1 cellular context compared by ENCODE assay signal in the genomic region with DNA sequence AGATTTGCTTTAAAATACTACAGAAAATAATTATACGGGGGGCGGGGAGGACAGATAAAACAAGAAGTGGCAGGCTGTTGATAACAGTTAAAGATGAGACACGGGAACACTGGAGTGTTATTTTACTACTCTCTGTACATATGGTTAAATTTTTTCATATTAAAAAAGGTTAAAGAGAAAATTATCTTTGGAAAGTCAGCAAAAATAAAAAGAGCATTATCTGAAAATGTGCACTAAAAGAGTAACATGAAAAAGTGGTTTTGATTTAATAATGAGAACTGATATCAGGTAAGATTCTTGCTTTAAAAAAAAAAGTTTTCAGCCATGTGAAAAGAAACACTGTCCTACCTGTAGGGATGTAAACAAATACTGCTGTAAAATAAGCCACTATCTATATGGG.
TF ChIP-seq lines count a peak whose summit lies in the region.

No MANE protein-coding gene starts in this region.

TF ChIP-seq in HepG2, 621 proteins besides CTCF, POLR2A, EP300 and RAD21:
- TF ChIP-seq NPAS2 (CRISPR knock-in tag; IDR thresholded peaks at IDR 0.05; ENCODE audit: borderline replicate concordance) (no peak), IKZF1 (IDR thresholded peaks at IDR 0.05) (no peak), ZNF83 (CRISPR knock-in tag; IDR thresholded peaks at IDR 0.05; ENCODE audit: borderline replicate concordance) (no peak), ZNF572 (CRISPR knock-in tag; IDR thresholded peaks at IDR 0.05) (no peak), ZNF678 (CRISPR knock-in tag; IDR thresholded peaks at IDR 0.05) (no peak), ZNF230 (CRISPR knock-in tag; IDR thresholded peaks at IDR 0.05) (no peak), ZNF549 (CRISPR knock-in tag; IDR thresholded peaks at IDR 0.05) (no peak), MEF2D (CRISPR knock-in tag; IDR thresholded peaks at IDR 0.05) (no peak), SRSF1 (optimal IDR thresholded peaks at IDR 0.05; ENCODE audit: low read depth, low read length) (no peak), ZFX (CRISPR knock-in tag; IDR thresholded peaks at IDR 0.05; ENCODE audit: low read depth) (no peak), ZNF782 (CRISPR knock-in tag; IDR thresholded peaks at IDR 0.05; ENCODE audit: borderline replicate concordance) (no peak), BORCS8-MEF2B (CRISPR knock-in tag; IDR thresholded peaks at IDR 0.05) (no peak), ZMYM3 (CRISPR knock-in tag; IDR thresholded peaks at IDR 0.05) (no peak), HOXA3 (CRISPR knock-in tag; IDR thresholded peaks at IDR 0.05) (no peak), ZFP36L1 (CRISPR knock-in tag; IDR thresholded peaks at IDR 0.05) (no peak), HMG20A (CRISPR knock-in tag; IDR thresholded peaks at IDR 0.05; ENCODE audit: borderline replicate concordance) (no peak), ZNF20 (CRISPR knock-in tag; IDR thresholded peaks at IDR 0.05) (0 out of 2 replicates have a peak, but pooled peaks have one; percentile 18), EED (CRISPR knock-in tag; IDR thresholded peaks at IDR 0.05) (no peak), ZNF816 (CRISPR knock-in tag; IDR thresholded peaks at IDR 0.05; ENCODE audit: borderline replicate concordance) (0 out of 2 replicates have a peak, but pooled peaks have one; percentile 42), ZNF605 (CRISPR knock-in tag; IDR thresholded peaks at IDR 0.05) (no peak), TRIM24 (CRISPR knock-in tag; IDR thresholded peaks at IDR 0.05) (no peak), ZNF260 (CRISPR knock-in tag; IDR thresholded peaks at IDR 0.05; ENCODE audit: borderline replicate concordance, low read depth) (no peak), KLF6 (CRISPR knock-in tag; IDR thresholded peaks at IDR 0.05) (0 out of 2 replicates have a peak, but pooled peaks have one; percentile 9)
- TF ChIP-seq, protein P1, sequence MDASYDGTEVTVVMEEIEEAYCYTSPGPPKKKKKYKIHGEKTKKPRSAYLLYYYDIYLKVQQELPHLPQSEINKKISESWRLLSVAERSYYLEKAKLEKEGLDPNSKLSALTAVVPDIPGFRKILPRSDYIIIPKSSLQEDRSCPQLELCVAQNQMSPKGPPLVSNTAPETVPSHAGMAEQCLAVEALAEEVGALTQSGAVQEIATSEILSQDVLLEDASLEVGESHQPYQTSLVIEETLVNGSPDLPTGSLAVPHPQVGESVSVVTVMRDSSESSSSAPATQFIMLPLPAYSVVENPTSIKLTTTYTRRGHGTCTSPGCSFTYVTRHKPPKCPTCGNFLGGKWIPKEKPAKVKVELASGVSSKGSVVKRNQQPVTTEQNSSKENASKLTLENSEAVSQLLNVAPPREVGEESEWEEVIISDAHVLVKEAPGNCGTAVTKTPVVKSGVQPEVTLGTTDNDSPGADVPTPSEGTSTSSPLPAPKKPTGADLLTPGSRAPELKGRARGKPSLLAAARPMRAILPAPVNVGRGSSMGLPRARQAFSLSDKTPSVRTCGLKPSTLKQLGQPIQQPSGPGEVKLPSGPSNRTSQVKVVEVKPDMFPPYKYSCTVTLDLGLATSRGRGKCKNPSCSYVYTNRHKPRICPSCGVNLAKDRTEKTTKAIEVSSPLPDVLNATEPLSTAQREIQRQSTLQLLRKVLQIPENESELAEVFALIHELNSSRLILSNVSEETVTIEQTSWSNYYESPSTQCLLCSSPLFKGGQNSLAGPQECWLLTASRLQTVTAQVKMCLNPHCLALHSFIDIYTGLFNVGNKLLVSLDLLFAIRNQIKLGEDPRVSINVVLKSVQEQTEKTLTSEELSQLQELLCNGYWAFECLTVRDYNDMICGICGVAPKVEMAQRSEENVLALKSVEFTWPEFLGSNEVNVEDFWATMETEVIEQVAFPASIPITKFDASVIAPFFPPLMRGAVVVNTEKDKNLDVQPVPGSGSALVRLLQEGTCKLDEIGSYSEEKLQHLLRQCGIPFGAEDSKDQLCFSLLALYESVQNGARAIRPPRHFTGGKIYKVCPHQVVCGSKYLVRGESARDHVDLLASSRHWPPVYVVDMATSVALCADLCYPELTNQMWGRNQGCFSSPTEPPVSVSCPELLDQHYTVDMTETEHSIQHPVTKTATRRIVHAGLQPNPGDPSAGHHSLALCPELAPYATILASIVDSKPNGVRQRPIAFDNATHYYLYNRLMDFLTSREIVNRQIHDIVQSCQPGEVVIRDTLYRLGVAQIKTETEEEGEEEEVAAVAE (CRISPR knock-in tag; IDR thresholded peaks at IDR 0.05; ENCODE audit: borderline replicate concordance) = no peak
- TF ChIP-seq, protein P2, sequence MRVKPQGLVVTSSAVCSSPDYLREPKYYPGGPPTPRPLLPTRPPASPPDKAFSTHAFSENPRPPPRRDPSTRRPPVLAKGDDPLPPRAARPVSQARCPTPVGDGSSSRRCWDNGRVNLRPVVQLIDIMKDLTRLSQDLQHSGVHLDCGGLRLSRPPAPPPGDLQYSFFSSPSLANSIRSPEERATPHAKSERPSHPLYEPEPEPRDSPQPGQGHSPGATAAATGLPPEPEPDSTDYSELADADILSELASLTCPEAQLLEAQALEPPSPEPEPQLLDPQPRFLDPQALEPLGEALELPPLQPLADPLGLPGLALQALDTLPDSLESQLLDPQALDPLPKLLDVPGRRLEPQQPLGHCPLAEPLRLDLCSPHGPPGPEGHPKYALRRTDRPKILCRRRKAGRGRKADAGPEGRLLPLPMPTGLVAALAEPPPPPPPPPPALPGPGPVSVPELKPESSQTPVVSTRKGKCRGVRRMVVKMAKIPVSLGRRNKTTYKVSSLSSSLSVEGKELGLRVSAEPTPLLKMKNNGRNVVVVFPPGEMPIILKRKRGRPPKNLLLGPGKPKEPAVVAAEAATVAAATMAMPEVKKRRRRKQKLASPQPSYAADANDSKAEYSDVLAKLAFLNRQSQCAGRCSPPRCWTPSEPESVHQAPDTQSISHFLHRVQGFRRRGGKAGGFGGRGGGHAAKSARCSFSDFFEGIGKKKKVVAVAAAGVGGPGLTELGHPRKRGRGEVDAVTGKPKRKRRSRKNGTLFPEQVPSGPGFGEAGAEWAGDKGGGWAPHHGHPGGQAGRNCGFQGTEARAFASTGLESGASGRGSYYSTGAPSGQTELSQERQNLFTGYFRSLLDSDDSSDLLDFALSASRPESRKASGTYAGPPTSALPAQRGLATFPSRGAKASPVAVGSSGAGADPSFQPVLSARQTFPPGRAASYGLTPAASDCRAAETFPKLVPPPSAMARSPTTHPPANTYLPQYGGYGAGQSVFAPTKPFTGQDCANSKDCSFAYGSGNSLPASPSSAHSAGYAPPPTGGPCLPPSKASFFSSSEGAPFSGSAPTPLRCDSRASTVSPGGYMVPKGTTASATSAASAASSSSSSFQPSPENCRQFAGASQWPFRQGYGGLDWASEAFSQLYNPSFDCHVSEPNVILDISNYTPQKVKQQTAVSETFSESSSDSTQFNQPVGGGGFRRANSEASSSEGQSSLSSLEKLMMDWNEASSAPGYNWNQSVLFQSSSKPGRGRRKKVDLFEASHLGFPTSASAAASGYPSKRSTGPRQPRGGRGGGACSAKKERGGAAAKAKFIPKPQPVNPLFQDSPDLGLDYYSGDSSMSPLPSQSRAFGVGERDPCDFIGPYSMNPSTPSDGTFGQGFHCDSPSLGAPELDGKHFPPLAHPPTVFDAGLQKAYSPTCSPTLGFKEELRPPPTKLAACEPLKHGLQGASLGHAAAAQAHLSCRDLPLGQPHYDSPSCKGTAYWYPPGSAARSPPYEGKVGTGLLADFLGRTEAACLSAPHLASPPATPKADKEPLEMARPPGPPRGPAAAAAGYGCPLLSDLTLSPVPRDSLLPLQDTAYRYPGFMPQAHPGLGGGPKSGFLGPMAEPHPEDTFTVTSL (CRISPR knock-in tag; IDR thresholded peaks at IDR 0.05; ENCODE audit: borderline replicate concordance) = peak; percentile 30; the same call in 1 of the 2 replicates
- TF ChIP-seq, protein P3, sequence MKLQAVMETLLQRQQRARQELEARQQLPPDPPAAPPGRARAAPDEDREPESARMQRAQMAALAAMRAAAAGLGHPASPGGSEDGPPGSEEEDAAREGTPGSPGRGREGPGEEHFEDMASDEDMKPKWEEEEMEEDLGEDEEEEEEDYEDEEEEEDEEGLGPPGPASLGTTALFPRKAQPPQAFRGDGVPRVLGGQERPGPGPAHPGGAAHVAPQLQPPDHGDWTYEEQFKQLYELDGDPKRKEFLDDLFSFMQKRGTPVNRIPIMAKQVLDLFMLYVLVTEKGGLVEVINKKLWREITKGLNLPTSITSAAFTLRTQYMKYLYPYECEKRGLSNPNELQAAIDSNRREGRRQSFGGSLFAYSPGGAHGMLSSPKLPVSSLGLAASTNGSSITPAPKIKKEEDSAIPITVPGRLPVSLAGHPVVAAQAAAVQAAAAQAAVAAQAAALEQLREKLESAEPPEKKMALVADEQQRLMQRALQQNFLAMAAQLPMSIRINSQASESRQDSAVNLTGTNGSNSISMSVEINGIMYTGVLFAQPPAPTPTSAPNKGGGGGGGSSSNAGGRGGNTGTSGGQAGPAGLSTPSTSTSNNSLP (IDR thresholded peaks at IDR 0.05; ENCODE audit: low read depth, low read length) = no peak
- TF ChIP-seq, protein P4, sequence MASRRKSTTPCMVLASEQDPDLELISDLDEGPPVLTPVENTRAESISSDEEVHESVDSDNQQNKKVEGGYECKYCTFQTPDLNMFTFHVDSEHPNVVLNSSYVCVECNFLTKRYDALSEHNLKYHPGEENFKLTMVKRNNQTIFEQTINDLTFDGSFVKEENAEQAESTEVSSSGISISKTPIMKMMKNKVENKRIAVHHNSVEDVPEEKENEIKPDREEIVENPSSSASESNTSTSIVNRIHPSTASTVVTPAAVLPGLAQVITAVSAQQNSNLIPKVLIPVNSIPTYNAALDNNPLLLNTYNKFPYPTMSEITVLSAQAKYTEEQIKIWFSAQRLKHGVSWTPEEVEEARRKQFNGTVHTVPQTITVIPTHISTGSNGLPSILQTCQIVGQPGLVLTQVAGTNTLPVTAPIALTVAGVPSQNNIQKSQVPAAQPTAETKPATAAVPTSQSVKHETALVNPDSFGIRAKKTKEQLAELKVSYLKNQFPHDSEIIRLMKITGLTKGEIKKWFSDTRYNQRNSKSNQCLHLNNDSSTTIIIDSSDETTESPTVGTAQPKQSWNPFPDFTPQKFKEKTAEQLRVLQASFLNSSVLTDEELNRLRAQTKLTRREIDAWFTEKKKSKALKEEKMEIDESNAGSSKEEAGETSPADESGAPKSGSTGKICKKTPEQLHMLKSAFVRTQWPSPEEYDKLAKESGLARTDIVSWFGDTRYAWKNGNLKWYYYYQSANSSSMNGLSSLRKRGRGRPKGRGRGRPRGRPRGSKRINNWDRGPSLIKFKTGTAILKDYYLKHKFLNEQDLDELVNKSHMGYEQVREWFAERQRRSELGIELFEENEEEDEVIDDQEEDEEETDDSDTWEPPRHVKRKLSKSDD (CRISPR knock-in tag; IDR thresholded peaks at IDR 0.05; ENCODE audit: low read depth) = no peak
- TF ChIP-seq, protein P5, sequence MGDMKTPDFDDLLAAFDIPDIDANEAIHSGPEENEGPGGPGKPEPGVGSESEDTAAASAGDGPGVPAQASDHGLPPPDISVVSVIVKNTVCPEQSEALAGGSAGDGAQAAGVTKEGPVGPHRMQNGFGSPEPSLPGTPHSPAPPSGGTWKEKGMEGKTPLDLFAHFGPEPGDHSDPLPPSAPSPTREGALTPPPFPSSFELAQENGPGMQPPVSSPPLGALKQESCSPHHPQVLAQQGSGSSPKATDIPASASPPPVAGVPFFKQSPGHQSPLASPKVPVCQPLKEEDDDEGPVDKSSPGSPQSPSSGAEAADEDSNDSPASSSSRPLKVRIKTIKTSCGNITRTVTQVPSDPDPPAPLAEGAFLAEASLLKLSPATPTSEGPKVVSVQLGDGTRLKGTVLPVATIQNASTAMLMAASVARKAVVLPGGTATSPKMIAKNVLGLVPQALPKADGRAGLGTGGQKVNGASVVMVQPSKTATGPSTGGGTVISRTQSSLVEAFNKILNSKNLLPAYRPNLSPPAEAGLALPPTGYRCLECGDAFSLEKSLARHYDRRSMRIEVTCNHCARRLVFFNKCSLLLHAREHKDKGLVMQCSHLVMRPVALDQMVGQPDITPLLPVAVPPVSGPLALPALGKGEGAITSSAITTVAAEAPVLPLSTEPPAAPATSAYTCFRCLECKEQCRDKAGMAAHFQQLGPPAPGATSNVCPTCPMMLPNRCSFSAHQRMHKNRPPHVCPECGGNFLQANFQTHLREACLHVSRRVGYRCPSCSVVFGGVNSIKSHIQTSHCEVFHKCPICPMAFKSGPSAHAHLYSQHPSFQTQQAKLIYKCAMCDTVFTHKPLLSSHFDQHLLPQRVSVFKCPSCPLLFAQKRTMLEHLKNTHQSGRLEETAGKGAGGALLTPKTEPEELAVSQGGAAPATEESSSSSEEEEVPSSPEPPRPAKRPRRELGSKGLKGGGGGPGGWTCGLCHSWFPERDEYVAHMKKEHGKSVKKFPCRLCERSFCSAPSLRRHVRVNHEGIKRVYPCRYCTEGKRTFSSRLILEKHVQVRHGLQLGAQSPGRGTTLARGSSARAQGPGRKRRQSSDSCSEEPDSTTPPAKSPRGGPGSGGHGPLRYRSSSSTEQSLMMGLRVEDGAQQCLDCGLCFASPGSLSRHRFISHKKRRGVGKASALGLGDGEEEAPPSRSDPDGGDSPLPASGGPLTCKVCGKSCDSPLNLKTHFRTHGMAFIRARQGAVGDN (CRISPR knock-in tag; IDR thresholded peaks at IDR 0.05) = no peak
TF ChIP-seq in HepG2: peak in this region for 4.
